Comparison of ENCODE assay signal across 1 cellular context in genomic region chr6:43053545-43054205, GRCh38.
TF ChIP-seq lines count a peak whose summit lies in the region.

Gene CUL7, minus strand, starts transcription at chr6:43053851. Its CDS starts 1,063 bp downstream, at chr6:43052788.

TF ChIP-seq in GM12878, 131 proteins besides CTCF, POLR2A, EP300 and RAD21 (continued from another document and continues in another):
- TF ChIP-seq ZBTB4 (CRISPR knock-in tag; IDR thresholded peaks at IDR 0.05) = no peak
- no peak for TF ChIP-seq WRNIP1 (IDR thresholded peaks at IDR 0.05; ENCODE audit: borderline replicate concordance, low read depth, low read length)
- no peak for TF ChIP-seq CHD1 (IDR thresholded peaks at IDR 0.05; ENCODE audit: low read depth, low read length)
- TF ChIP-seq POLR2AphosphoS5 (IDR thresholded peaks at IDR 0.05; ENCODE audit: low read length) = peak; percentile 93
- TF ChIP-seq SRF (IDR thresholded peaks at IDR 0.05; ENCODE audit: low read depth in 2 of 2, low read length in 2 of 2) = no peak
- no peak for TF ChIP-seq FOS (IDR thresholded peaks at IDR 0.05; ENCODE audit: borderline replicate concordance, extremely low read depth, insufficient read length)
- TF ChIP-seq RB1 (IDR thresholded peaks at IDR 0.05; ENCODE audit: borderline replicate concordance) = 0 out of 2 replicates have a peak, but pooled peaks have one; percentile 44
- no peak for TF ChIP-seq MYB (IDR thresholded peaks at IDR 0.05; ENCODE audit: borderline replicate concordance, low read depth, low read length)
- TF ChIP-seq EZH2 (IDR thresholded peaks at IDR 0.05; ENCODE audit: borderline replicate concordance, control insufficient read depth, low read depth, low read length) = no peak
- peak; percentile 78 for TF ChIP-seq E2F8 (IDR thresholded peaks at IDR 0.05; ENCODE audit: low read depth, partially characterized antibody)
- peak; percentile 87 for TF ChIP-seq GABPA (IDR thresholded peaks at IDR 0.05; ENCODE audit: low read depth)
- peak; percentile 71 for TF ChIP-seq RELB (IDR thresholded peaks at IDR 0.05; ENCODE audit: low read depth)
- no peak for TF ChIP-seq ELK1 (IDR thresholded peaks at IDR 0.05; ENCODE audit: low read depth, low read length)
- 0 out of 2 replicates have a peak, but pooled peaks have one; percentile 9 for TF ChIP-seq HDGF (IDR thresholded peaks at IDR 0.05)
- peak; percentile 87 to 90 for TF ChIP-seq IKZF2 (IDR thresholded peaks at IDR 0.05)
- TF ChIP-seq BCLAF1 (IDR thresholded peaks at IDR 0.05) = no peak
- peak; percentile 79; the same call in 1 of the 2 replicates for TF ChIP-seq TAF1 (IDR thresholded peaks at IDR 0.05; ENCODE audit: borderline replicate concordance, low read depth, low read length)
- TF ChIP-seq SMAD5 (IDR thresholded peaks at IDR 0.05; ENCODE audit: low read depth) = peak; percentile 89
- no peak for TF ChIP-seq E2F4 (IDR thresholded peaks at IDR 0.05; ENCODE audit: low read depth, low read length)
- no peak for TF ChIP-seq BCL11A (IDR thresholded peaks at IDR 0.05; ENCODE audit: low read depth, low read length)
- peak; percentile 77 for TF ChIP-seq CREB1 (IDR thresholded peaks at IDR 0.05; ENCODE audit: low read depth)
- TF ChIP-seq RFX5 (IDR thresholded peaks at IDR 0.05; ENCODE audit: low read depth, low read length) = no peak
- no peak for TF ChIP-seq SMAD1 (IDR thresholded peaks at IDR 0.05; ENCODE audit: low read depth, partially characterized antibody)
- TF ChIP-seq ZBTB11 (CRISPR knock-in tag; IDR thresholded peaks at IDR 0.05) = 0 out of 2 replicates have a peak, but pooled peaks have one; percentile 38
- no peak for TF ChIP-seq USF2 (IDR thresholded peaks at IDR 0.05; ENCODE audit: borderline replicate concordance, low read depth, low read length)
- TF ChIP-seq SKIL (IDR thresholded peaks at IDR 0.05; ENCODE audit: low read depth, poor library complexity, severe bottlenecking) = no peak
- no peak for TF ChIP-seq NR2C2 (IDR thresholded peaks at IDR 0.05; ENCODE audit: borderline replicate concordance, control insufficient read depth, insufficient read length, low read depth)
- TF ChIP-seq CBX5 (IDR thresholded peaks at IDR 0.05; ENCODE audit: low read depth) = no peak
- peak; percentile 85 for TF ChIP-seq BCL3 (IDR thresholded peaks at IDR 0.05; ENCODE audit: borderline replicate concordance, insufficient read depth, low read depth, low read length, poor library complexity, severe bottlenecking)
- TF ChIP-seq PML (IDR thresholded peaks at IDR 0.05; ENCODE audit: low read length) = peak; percentile 88
- no peak for TF ChIP-seq FOXK2 (IDR thresholded peaks at IDR 0.05)
- TF ChIP-seq ZNF274 (IDR thresholded peaks at IDR 0.05; ENCODE audit: insufficient read depth, insufficient read length) = no peak
- TF ChIP-seq IRF3 (IDR thresholded peaks at IDR 0.05) = peak; percentile 9; the same call in 1 of the 2 replicates
